Comparison of ENCODE assay signal across 15 cellular contexts in the genomic region with DNA sequence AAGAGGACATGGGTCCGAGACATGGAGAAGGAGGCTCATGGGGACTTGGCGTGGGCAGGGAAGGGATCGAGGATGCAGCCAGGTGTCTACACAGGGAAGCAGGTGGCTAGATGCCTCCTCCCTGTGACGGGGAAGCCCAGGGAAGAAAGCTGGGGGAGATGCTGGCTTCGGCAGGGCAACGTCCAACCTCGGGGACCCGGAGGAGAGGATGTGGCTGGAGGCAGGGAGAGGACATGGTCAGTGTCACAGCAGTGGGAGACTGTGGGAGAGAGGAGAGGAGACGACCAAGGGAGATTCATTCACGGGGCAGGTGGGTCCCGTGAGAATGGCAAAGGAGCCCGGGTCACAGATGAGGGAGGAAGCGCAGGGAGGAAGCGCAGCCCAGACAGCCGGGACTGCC.
A peak's percentile ranks its signal among the peaks of the same experiment; 100 is the strongest.
DNase-seq lines count a peak whose midpoint lies in the region; ATAC-seq and TF ChIP-seq lines count a peak whose summit lies in the region.
"Had no signal": no experiment of that assay in that cellular context is flagged by ENCODE, and none has a peak within 500 bp of the region (broad histone marks: within the 10 kb centered on the region; RNA-seq: fewer than 3 reads in every experiment).

No MANE protein-coding gene starts in this region.

- H3K36me3 Mint-ChIP-seq in activated naive CD4-positive, alpha-beta T cell treated with anti-CD3 and anti-CD28 coated beads, Interleukin-2, amount 50 U/mL, for 72 hours: no peaks in the 10 kb centered on the region
- H3K36me3 Mint-ChIP-seq: IgD-negative memory B cell had no signal

- no peak overlapping the region for H3K27ac Mint-ChIP-seq in activated naive CD4-positive, alpha-beta T cell treated with anti-CD3 and anti-CD28 coated beads, Interleukin-2, amount 50 U/mL, for 72 hours
- H3K27ac Mint-ChIP-seq: IgD-negative memory B cell had no signal

- ATAC-seq in sciatic nerve (no peak), esophagus mucosa (no peak)
- ATAC-seq in activated naive CD4-positive, alpha-beta T cell treated with anti-CD3 and anti-CD28 coated beads, Interleukin-2, amount 50 U/mL, for 72 hours: no peak

- H3K27ac ChIP-seq in C4-2B: peak overlapping the region; percentile 76
- H3K27ac ChIP-seq: 22Rv1 had no signal

- intact Hi-C loops in sciatic nerve (cut with DNase I): no loop called here

- peak; percentile 43 for DNase-seq in activated effector memory CD4-positive, alpha-beta T cell treated with anti-CD3 and anti-CD28 coated beads, Interleukin-2, amount 50 U/mL, for 16 hours
- DNase-seq in activated effector memory CD4-positive, alpha-beta T cell treated with Interleukin-2 at 50 U/mL for 16 hours: no peak
- DNase-seq in islet precursor cell: peak; percentile 27
- peak; percentile 41 for DNase-seq in sciatic nerve (ENCODE audit: low spot score)
- no peak for DNase-seq in NK-92 (lab: John Stamatoyannopoulos, UW; ENCODE audit: unreplicated experiment)
- DNase-seq in activated naive CD4-positive, alpha-beta T cell treated with anti-CD3 and anti-CD28 coated beads, Interleukin-2, amount 50 U/mL, for 72 hours (ENCODE audit: low spot score in 2 of 2): no peak
- DNase-seq: C1 segment of cervical spinal cord, HCEC 1CT, NCI-H1436, NCI-H2029 treated with DMSO at 0.1 percent for 48 hours, NCI-H510A treated with DMSO at 0.1 percent for 48 hours had no signal

- TF ChIP-seq CTCF in C4-2B (conservative IDR thresholded peaks at IDR 0.05): no peak

- H3K9me3 Mint-ChIP-seq in activated naive CD4-positive, alpha-beta T cell treated with anti-CD3 and anti-CD28 coated beads, Interleukin-2, amount 50 U/mL, for 72 hours: no peaks in the 10 kb centered on the region

Comparison
In these comparisons a context has a peak if more than half of its experiments do, and no peak if none do; other contexts are left out.
1. DNase-seq: peak in activated effector memory CD4-positive, alpha-beta T cell treated with anti-CD3 and anti-CD28 coated beads, Interleukin-2, amount 50 U/mL, for 16 hours (single experiment), islet precursor cell (single experiment) and sciatic nerve (single experiment); none in activated effector memory CD4-positive, alpha-beta T cell treated with Interleukin-2 at 50 U/mL for 16 hours (single experiment), NK-92 (single experiment) and activated naive CD4-positive, alpha-beta T cell treated with anti-CD3 and anti-CD28 coated beads, Interleukin-2, amount 50 U/mL, for 72 hours (0 of 2).